Comparison of ENCODE assay signal across 20 cellular contexts in the genomic region with DNA sequence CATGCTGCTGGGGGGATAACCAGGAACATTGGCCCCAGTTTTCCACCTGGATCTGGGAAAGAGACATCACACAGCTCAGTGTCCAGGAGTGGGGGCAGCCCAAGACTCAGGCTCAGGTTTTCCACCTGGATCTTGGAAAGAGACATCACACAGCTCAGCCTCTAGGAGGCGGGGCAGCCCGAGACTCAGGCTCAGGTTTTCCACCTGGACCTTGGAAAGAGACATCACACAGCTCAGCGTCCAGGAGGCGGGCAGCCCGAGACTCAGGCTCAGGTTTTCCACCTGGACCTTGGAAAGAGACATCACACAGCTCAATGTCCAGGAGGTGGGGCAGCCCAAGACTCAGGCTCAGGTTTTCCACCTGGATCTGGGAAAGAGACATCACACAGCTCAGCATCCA.
A peak's percentile ranks its signal among the peaks of the same experiment; 100 is the strongest.
DNase-seq lines count a peak whose midpoint lies in the region; ATAC-seq and TF ChIP-seq lines count a peak whose summit lies in the region.
"Had no signal": no experiment of that assay in that cellular context is flagged by ENCODE, and none has a peak within 500 bp of the region (broad histone marks: within the 10 kb centered on the region; RNA-seq: fewer than 3 reads in every experiment).

No MANE protein-coding gene starts in this region.

- H3K27me3 Mint-ChIP-seq in endodermal cell (ENCODE audit: insufficient read depth) (no peaks in the 10 kb centered on the region), glutamatergic neuron (ENCODE audit: unreplicated experiment) (peaks cover 4% of the 10 kb centered on the region)
- peaks cover 0 to 4% of the 10 kb centered on the region in 2 donors for H3K27me3 Mint-ChIP-seq in stimulated activated naive B cell treated with anti-CD40 and anti-IgM and Interleukin-4, amounts not matched to agents 10 μg/mL and 1 μg/mL and 100 μg/mL, for 72 hours

- H3K27ac Mint-ChIP-seq in endodermal cell, result no peak overlapping the region
- peak overlapping the region; percentile 25 for H3K27ac Mint-ChIP-seq in stimulated activated naive B cell treated with anti-CD40 and anti-IgM and Interleukin-4, amounts not matched to agents 10 μg/mL and 1 μg/mL and 100 μg/mL, for 72 hours
- H3K27ac Mint-ChIP-seq in glutamatergic neuron (ENCODE audit: unreplicated experiment), result no peak overlapping the region

- no peak for ATAC-seq in stimulated activated naive B cell treated with anti-CD40 and anti-IgM and Interleukin-4, amounts not matched to agents 10 μg/mL and 1 μg/mL and 100 μg/mL, for 72 hours (replicated peaks)
- no peak for ATAC-seq in GM18519 (IDR thresholded peaks at IDR 0.05; ENCODE audit: low FRiP score, unreplicated experiment)
- ATAC-seq: Panc1 had no signal

- TF ChIP-seq CTCF in endodermal cell (conservative IDR thresholded peaks at IDR 0.05) (peak; percentile 50), glutamatergic neuron (IDR thresholded peaks at IDR 0.05; ENCODE audit: partially characterized antibody, unreplicated experiment) (no peak)

- H3K27me3 ChIP-seq in endodermal cell (ENCODE audit: control insufficient read depth, insufficient read depth, low read length, poor library complexity, severe bottlenecking), result no peaks in the 10 kb centered on the region
- H3K27me3 ChIP-seq: BE2C had no signal

- H3K4me1 Mint-ChIP-seq in endodermal cell (no peaks in the 10 kb centered on the region), glutamatergic neuron (ENCODE audit: low read depth, unreplicated experiment) (no peaks in the 10 kb centered on the region)
- peaks cover 6 to 8% of the 10 kb centered on the region in 2 donors for H3K4me1 Mint-ChIP-seq in stimulated activated naive B cell treated with anti-CD40 and anti-IgM and Interleukin-4, amounts not matched to agents 10 μg/mL and 1 μg/mL and 100 μg/mL, for 72 hours

- H3K36me3 ChIP-seq in endodermal cell (ENCODE audit: control insufficient read depth, insufficient read depth, low read length), result no peaks in the 10 kb centered on the region
- H3K36me3 ChIP-seq: BE2C had no signal

- DNase-seq in DMS53 (lab: John Stamatoyannopoulos, UW) (peak; percentile 37), DMS53 treated with DMSO at 0.1 percent for 48 hours (lab: John Stamatoyannopoulos, UW; ENCODE audit: unreplicated experiment) (no peak), HT-29 (ENCODE audit: low spot score) (peak; percentile 28), endodermal cell (no peak), glutamatergic neuron (no peak)
- no peak for DNase-seq in stimulated activated naive B cell treated with anti-CD40 and anti-IgM and Interleukin-4, amounts not matched to agents 10 μg/mL and 1 μg/mL and 100 μg/mL, for 72 hours
- DNase-seq in stimulated activated CD4-positive, alpha-beta T cell treated with anti-CD3 and anti-CD28 coated beads, Interleukin-2, amount 100 ng/mL, for 48 hours, result no peak
- DNase-seq: BE2C, DMS153, IMR-90, KG1, MM.1S, NCI-H1417, NCI-H1694, NCI-H2029 treated with DMSO at 0.1 percent for 48 hours, NCI-H526 treated with DMSO at 0.1 percent for 48 hours, SHP77 treated with DMSO at 0.1 percent for 48 hours had no signal

- H3K4me3 Mint-ChIP-seq in endodermal cell, result no peak overlapping the region
- H3K4me3 Mint-ChIP-seq in stimulated activated naive B cell treated with anti-CD40 and anti-IgM and Interleukin-4, amounts not matched to agents 10 μg/mL and 1 μg/mL and 100 μg/mL, for 72 hours, result no peak overlapping the region
- H3K4me3 Mint-ChIP-seq in glutamatergic neuron (ENCODE audit: unreplicated experiment), result no peak overlapping the region

- H3K9ac ChIP-seq in endodermal cell (ENCODE audit: extremely low read depth, low read length, poor library complexity, severe bottlenecking), result no peak overlapping the region

- H3K27ac ChIP-seq in endodermal cell (ENCODE audit: low read depth, low read length), result no peak overlapping the region
- H3K27ac ChIP-seq: 22Rv1 had no signal

- no peak overlapping the region for H3K4me3 ChIP-seq in endodermal cell (ENCODE audit: low read length)

- no peaks in the 10 kb centered on the region for H3K4me1 ChIP-seq in endodermal cell (ENCODE audit: control insufficient read depth, insufficient read depth, low read length)
- H3K4me1 ChIP-seq: BE2C had no signal

- 86 to 92% methylated on average over 5 of the region's 5 CpGs for WGBS in endodermal cell (ENCODE audit: insufficient coverage in 1 of 2, insufficient read length in 1 of 2), 2 experiments

- no peaks in the 10 kb centered on the region for H3K9me3 ChIP-seq in endodermal cell (ENCODE audit: control insufficient read depth, low read length)
- H3K9me3 ChIP-seq: BE2C had no signal

- H3K36me3 Mint-ChIP-seq in endodermal cell (ENCODE audit: low read depth) (no peaks in the 10 kb centered on the region), glutamatergic neuron (ENCODE audit: unreplicated experiment) (peaks cover 4% of the 10 kb centered on the region)
- H3K36me3 Mint-ChIP-seq in stimulated activated naive B cell treated with anti-CD40 and anti-IgM and Interleukin-4, amounts not matched to agents 10 μg/mL and 1 μg/mL and 100 μg/mL, for 72 hours, result peaks cover 0 to 4% of the 10 kb centered on the region in 2 donors

- H3K9me3 Mint-ChIP-seq in endodermal cell, result no peaks in the 10 kb centered on the region
- no peaks in the 10 kb centered on the region for H3K9me3 Mint-ChIP-seq in stimulated activated naive B cell treated with anti-CD40 and anti-IgM and Interleukin-4, amounts not matched to agents 10 μg/mL and 1 μg/mL and 100 μg/mL, for 72 hours
- peaks cover 4% of the 10 kb centered on the region for H3K9me3 Mint-ChIP-seq in glutamatergic neuron (ENCODE audit: unreplicated experiment)

Comparison
In these comparisons a context has a peak if more than half of its experiments do, and no peak if none do; other contexts are left out.
1. DNase-seq: peak in DMS53 (single experiment) and HT-29 (single experiment); none in DMS53 treated with DMSO at 0.1 percent for 48 hours (single experiment), endodermal cell (single experiment), stimulated activated naive B cell treated with anti-CD40 and anti-IgM and Interleukin-4, amounts not matched to agents 10 μg/mL and 1 μg/mL and 100 μg/mL, for 72 hours (single experiment), glutamatergic neuron (single experiment) and stimulated activated CD4-positive, alpha-beta T cell treated with anti-CD3 and anti-CD28 coated beads, Interleukin-2, amount 100 ng/mL, for 48 hours (0 of 2).